Comparison of ENCODE assay signal across 9 cellular contexts in the genomic region with DNA sequence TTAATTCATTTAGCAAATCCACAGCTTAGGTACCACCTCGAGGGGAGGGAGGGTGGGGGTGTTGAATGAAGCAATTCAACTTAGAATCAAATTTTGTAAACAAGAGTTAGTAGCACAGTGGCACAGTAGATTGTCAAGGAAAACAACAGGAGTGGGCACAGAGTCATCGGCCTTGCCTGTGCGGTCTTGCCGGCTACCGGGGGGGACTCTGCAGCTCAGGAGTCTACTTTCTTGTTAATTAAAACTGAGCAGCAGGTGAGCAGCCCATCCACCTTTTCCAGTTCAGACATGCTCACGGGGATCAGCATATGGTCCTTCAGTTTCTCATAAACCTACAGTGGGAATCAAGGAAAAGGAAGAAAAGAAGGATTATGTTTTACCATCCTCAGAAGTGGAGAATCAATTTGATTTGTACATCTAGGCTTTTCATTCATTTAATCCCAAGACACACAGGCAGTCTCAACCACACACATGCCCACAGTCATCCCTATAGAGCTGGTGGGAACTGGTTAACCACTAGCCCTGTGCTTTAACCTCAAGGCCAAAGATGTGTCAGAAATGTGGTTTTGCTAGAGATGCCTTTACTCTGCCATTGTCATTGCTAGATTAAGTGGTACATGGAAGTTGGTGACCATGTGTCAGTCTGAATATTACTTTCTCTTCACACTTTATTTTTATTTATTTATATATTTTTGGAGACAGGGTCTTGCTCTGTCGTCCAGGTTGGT. TPM values are rescaled to one million over a fixed set of nuclear protein-coding genes. Genes with fewer than 3 reads are reported as not detected.
DNase-seq lines count a peak whose midpoint lies in the region; ATAC-seq and TF ChIP-seq lines count a peak whose summit lies in the region.
"Had no signal": no experiment of that assay in that cellular context is flagged by ENCODE, and none has a peak within 500 bp of the region (broad histone marks: within the 10 kb centered on the region; RNA-seq: fewer than 3 reads in every experiment).

No MANE protein-coding gene starts in this region.

- ATAC-seq in GM21825 (IDR thresholded peaks at IDR 0.05; ENCODE audit: unreplicated experiment) (peak; percentile 54), GM21528 (IDR thresholded peaks at IDR 0.05; ENCODE audit: low FRiP score, unreplicated experiment) (no peak)

- H3K27me3 ChIP-seq in stomach: no peaks in the 10 kb centered on the region

- no peaks in the 10 kb centered on the region for H3K9me3 ChIP-seq in stomach

- DNase-seq in EL (peak; percentile 93), NCI-H2171 treated with DMSO at 0.1 percent for 48 hours (lab: John Stamatoyannopoulos, UW) (peak; percentile 96), fibroblast of mammary gland (ENCODE audit: low read depth) (peak; percentile 91), stomach (no peak), cerebellar nuclear complex (lab: John Stamatoyannopoulos, UW) (no peak), NCI-H2029 treated with DMSO at 0.1 percent for 48 hours (lab: John Stamatoyannopoulos, UW) (no peak)
- DNase-seq: central memory CD4-positive, alpha-beta T cell had no signal

- TF ChIP-seq EP300 in stomach (IDR thresholded peaks at IDR 0.05): no peak

- H3K36me3 ChIP-seq in stomach: peaks cover 0 to 10% (median 4%) of the 10 kb centered on the region in 4 donors

- TF ChIP-seq CTCF in fibroblast of mammary gland (conservative IDR thresholded peaks at IDR 0.05; ENCODE audit: control insufficient read depth, insufficient read depth, low read depth, low read length) (no peak), stomach (IDR thresholded peaks at IDR 0.05) (no peak)

- H3K4me3 ChIP-seq in fibroblast of mammary gland (ENCODE audit: control insufficient read depth, low read depth, low read length) (no peak overlapping the region), stomach (no peak overlapping the region)

- WGBS in stomach, 5 donors: 81 to 89% (median 88%) methylated on average over 7 of the region's 7 CpGs

- TF ChIP-seq POLR2A in stomach (IDR thresholded peaks at IDR 0.05): no peak

- no peak overlapping the region for H3K27ac ChIP-seq in stomach

- intact Hi-C loops in stomach (cut with DNase I; ENCODE audit: low total_unique reads): no loop called here

- peaks cover 0 to 8% (median 0%) of the 10 kb centered on the region in 4 donors for H3K4me1 ChIP-seq in stomach

RNA-seq across cellular contexts. Expression of a gene that starts 45.0 kb away (rescaled TPM):
- total RNA-seq in stomach: 10 to 100 TPM in 4 of 5 donors, 1 to 10 TPM in 1; 6.1 to 42.7 (median 38.5) TPM
- polyA plus RNA-seq in stomach: 10 to 100 TPM in 1 of 3 donors, 1 to 10 TPM in 2; 8.1 to 23.4 (median 9.9) TPM

Comparison
In these comparisons a context has a peak if more than half of its experiments do, and no peak if none do; other contexts are left out.
1. DNase-seq: peak in EL (single experiment), NCI-H2171 treated with DMSO at 0.1 percent for 48 hours (single experiment) and fibroblast of mammary gland (single experiment); none in stomach (single experiment), cerebellar nuclear complex (0 of 2) and NCI-H2029 treated with DMSO at 0.1 percent for 48 hours (single experiment).